ENCODE assay signal across 17 cellular contexts in the genomic region with DNA sequence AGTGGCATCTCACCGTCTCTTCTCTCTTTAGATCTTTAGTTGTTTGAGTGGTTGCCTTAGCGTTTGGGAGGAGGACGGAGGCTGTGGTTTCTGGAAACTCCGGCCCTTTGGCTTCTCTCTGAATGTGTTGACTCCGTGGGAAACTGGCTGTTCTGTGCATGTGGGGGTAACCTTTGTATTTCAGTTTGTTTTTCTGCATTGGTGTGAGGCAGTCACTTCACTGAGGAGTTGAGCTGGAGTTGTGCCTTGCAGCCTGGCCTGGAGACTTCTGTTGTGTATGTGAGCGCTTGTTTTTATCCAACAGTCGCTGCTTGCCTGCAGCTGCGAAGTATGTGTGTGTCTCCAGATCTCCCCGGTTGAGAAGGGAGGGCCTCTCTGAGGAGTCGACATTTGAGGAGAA. TPM values are rescaled to one million over a fixed set of nuclear protein-coding genes. Genes with fewer than 3 reads are reported as not detected.
DNase-seq lines count a peak whose midpoint lies in the region; ATAC-seq, FAIRE-seq and TF ChIP-seq lines count a peak whose summit lies in the region.
"Had no signal": no experiment of that assay in that cellular context is flagged by ENCODE, and none has a peak within 500 bp of the region (broad histone marks: within the 10 kb centered on the region; RNA-seq: fewer than 3 reads in every experiment).

No MANE protein-coding gene starts in this region.

- H3K27me3 ChIP-seq in right atrium auricular region (no peaks in the 10 kb centered on the region), H1 (replicated peaks in 1 of 4; ENCODE audit: control insufficient read depth in 3 of 4, extremely low read depth in 1 of 4, insufficient read depth in 3 of 4, low read length in 3 of 4) (no peaks in the 10 kb centered on the region), neuronal stem cell (ENCODE audit: control insufficient read depth in 3 of 3, insufficient read depth in 3 of 3, low read depth in 1 of 3, low read length in 3 of 3) (peaks cover 0 to 3% (median 0%) of the 10 kb centered on the region in 3 experiments)
- H3K27me3 ChIP-seq: BLaER1 had no signal

- TF ChIP-seq CTCF in right atrium auricular region (IDR thresholded peaks at IDR 0.05) (no peak), H1 (IDR thresholded peaks at IDR 0.05; ENCODE audit: control extremely low read depth in 1 of 3, insufficient read depth in 1 of 3, low read depth in 1 of 3, low read length in 3 of 3) (no peak)

- H3K14ac ChIP-seq in H1 (ENCODE audit: insufficient read length) = no peak overlapping the region
- no peak overlapping the region for H3K14ac ChIP-seq in neuronal stem cell (ENCODE audit: low read length)

- H2BK20ac ChIP-seq in H1 (ENCODE audit: low read length) = no peak overlapping the region

- H4K8ac ChIP-seq in H1 (ENCODE audit: extremely low read depth, insufficient read depth, low read length) = no peak overlapping the region
- no peak overlapping the region for H4K8ac ChIP-seq in neuronal stem cell (ENCODE audit: low read depth, low read length)

- peak overlapping the region; percentile 76 for H2AFZ ChIP-seq in H1 (ENCODE audit: low read length)
- H2AFZ ChIP-seq in neuronal stem cell (ENCODE audit: low read length) = peak overlapping the region; percentile 26

- peaks cover 2% of the 10 kb centered on the region for H3K27me3 Mint-ChIP-seq in activated naive CD8-positive, alpha-beta T cell treated with anti-CD3 and anti-CD28 coated beads, Interleukin-2, amount 50 U/mL, for 24 hours

- DNase-seq in left cardiac atrium (no peak), right atrium auricular region (ENCODE audit: low spot score) (no peak), H1 (ENCODE audit: low read depth in 1 of 2, low spot score in 2 of 2) (no peak), neuronal stem cell (ENCODE audit: low spot score) (no peak), DMS53 (lab: John Stamatoyannopoulos, UW) (no peak)
- DNase-seq in activated naive CD8-positive, alpha-beta T cell treated with anti-CD3 and anti-CD28 coated beads, Interleukin-2, amount 50 U/mL, for 24 hours = no peak
- DNase-seq: CD8-positive, alpha-beta T cell; DMS79 treated with DMSO at 0.1 percent for 48 hours; KBM-7; NCI-H1694 treated with DMSO at 0.1 percent for 48 hours; NCI-H524 had no signal

- H4K5ac ChIP-seq in H1 (ENCODE audit: insufficient read length, low read depth, low read length) = no peak overlapping the region

- H3K4me2 ChIP-seq in H1 (ENCODE audit: insufficient read depth in 1 of 2, low read depth in 2 of 2, low read length in 2 of 2) (no peak overlapping the region), neuronal stem cell (ENCODE audit: insufficient read depth, low read length, poor library complexity, severe bottlenecking) (no peak overlapping the region)
- H3K4me2 ChIP-seq: A549, BLaER1 had no signal

- H3K9ac ChIP-seq in H1 (replicated peaks in 1 of 4; ENCODE audit: extremely low read depth in 1 of 4, low read depth in 3 of 4, low read length in 3 of 4) = no peak overlapping the region
- H3K9ac ChIP-seq in neuronal stem cell (ENCODE audit: low read depth, low read length, poor library complexity) = no peak overlapping the region
- H3K9ac ChIP-seq: BLaER1 had no signal

- H4K20me1 ChIP-seq in H1 (replicated peaks in 1 of 2; ENCODE audit: control insufficient read depth in 1 of 2, insufficient read depth in 2 of 2, low read length in 2 of 2) = no peaks in the 10 kb centered on the region
- H4K20me1 ChIP-seq: BLaER1 had no signal

- no peak for TF ChIP-seq EP300 in H1 (IDR thresholded peaks at IDR 0.05; ENCODE audit: borderline replicate concordance in 1 of 2, low read depth in 2 of 2, low read length in 2 of 2)

- H4K91ac ChIP-seq in H1 (replicated peaks; ENCODE audit: insufficient read length, low read length) (no peak overlapping the region), neuronal stem cell (ENCODE audit: low read depth, low read length, poor library complexity) (no peak overlapping the region)

- H3K4ac ChIP-seq in H1 (replicated peaks; ENCODE audit: insufficient read length, low read depth, low read length) (no peak overlapping the region), neuronal stem cell (ENCODE audit: low read length) (no peak overlapping the region)

- no peak for TF ChIP-seq RAD21 in H1 (IDR thresholded peaks at IDR 0.05 in 1 of 2, conservative IDR thresholded peaks at IDR 0.05 in 1 of 2; ENCODE audit: low read depth in 2 of 2, low read length in 2 of 2)

- no peak overlapping the region for H2BK120ac ChIP-seq in H1 (replicated peaks; ENCODE audit: low read depth, low read length)
- no peak overlapping the region for H2BK120ac ChIP-seq in neuronal stem cell (ENCODE audit: low read depth, low read length)

- no peaks in the 10 kb centered on the region for H3K36me3 ChIP-seq in right atrium auricular region
- H3K36me3 ChIP-seq in H1 (ENCODE audit: control insufficient read depth in 2 of 4, insufficient read depth in 4 of 4, low read length in 3 of 4) = no peaks in the 10 kb centered on the region
- H3K36me3 ChIP-seq in neuronal stem cell (replicated peaks in 1 of 2; ENCODE audit: control insufficient read depth in 2 of 2, insufficient read depth in 2 of 2, low read length in 2 of 2) = no peaks in the 10 kb centered on the region
- H3K36me3 ChIP-seq: BLaER1 had no signal

- H2BK15ac ChIP-seq in H1 (ENCODE audit: low read length) = no peak overlapping the region
- no peak overlapping the region for H2BK15ac ChIP-seq in neuronal stem cell (ENCODE audit: low read length)

- H3K23me2 ChIP-seq in H1 (ENCODE audit: low read depth, low read length) = no peaks in the 10 kb centered on the region

- POLR2A ChIA-PET in H1 (lab: Charles Lee; ENCODE audit: partially characterized antibody) = no interaction called here

- H2BK12ac ChIP-seq in H1 (ENCODE audit: low read depth, low read length) (no peak overlapping the region), neuronal stem cell (ENCODE audit: low read length) (no peak overlapping the region)

- no peaks in the 10 kb centered on the region for H3K79me2 ChIP-seq in H1 (ENCODE audit: control insufficient read depth in 1 of 2, insufficient read depth in 2 of 2, low read length in 2 of 2)

- no peak overlapping the region for H2BK5ac ChIP-seq in H1 (ENCODE audit: low read depth, low read length)
- H2BK5ac ChIP-seq in neuronal stem cell (ENCODE audit: low read length) = no peak overlapping the region

- no peaks in the 10 kb centered on the region for H3K4me1 Mint-ChIP-seq in activated naive CD8-positive, alpha-beta T cell treated with anti-CD3 and anti-CD28 coated beads, Interleukin-2, amount 50 U/mL, for 24 hours

- H3K4me3 ChIP-seq in right atrium auricular region (no peak overlapping the region), H1 (ENCODE audit: extremely low read depth in 1 of 4, insufficient read depth in 2 of 4, low read depth in 3 of 4, low read length in 4 of 4) (no peak overlapping the region), neuronal stem cell (ENCODE audit: low read length in 2 of 2) (no peak overlapping the region)
- H3K4me3 ChIP-seq: A549, BLaER1 had no signal

- peak; percentile 12 to 82 for ATAC-seq in left cardiac atrium
- ATAC-seq in activated naive CD8-positive, alpha-beta T cell treated with anti-CD3 and anti-CD28 coated beads, Interleukin-2, amount 50 U/mL, for 24 hours = no peak
- no peak for ATAC-seq in HG03378 (IDR thresholded peaks at IDR 0.05; ENCODE audit: unreplicated experiment)
- ATAC-seq: A549; CD8-positive, alpha-beta T cell had no signal

- 82% methylated on average over 10 of the region's 10 CpGs; no CpG with 5 or more reads in 1 of the 2 experiments for WGBS in H1 (ENCODE audit: extremely low coverage in 1 of 2, insufficient coverage in 1 of 2, insufficient read length in 1 of 2, insufficient replicate concordance in 2 of 2, low coverage in 1 of 2, low lambda C conversion rate in 2 of 2, missing lambda C conversion rate in 1 of 2), 2 experiments
- WGBS in neuronal stem cell (ENCODE audit: extremely low coverage in 2 of 2, insufficient read length in 2 of 2, insufficient replicate concordance in 1 of 2), 2 donors = no CpG with 5 or more reads among the region's 10 CpGs

- H3K36me3 Mint-ChIP-seq in activated naive CD8-positive, alpha-beta T cell treated with anti-CD3 and anti-CD28 coated beads, Interleukin-2, amount 50 U/mL, for 24 hours (ENCODE audit: low read depth) = no peaks in the 10 kb centered on the region
- H3K36me3 Mint-ChIP-seq: CD8-positive, alpha-beta T cell had no signal

- H3K23ac ChIP-seq in H1 (ENCODE audit: insufficient read length) (no peak overlapping the region), neuronal stem cell (ENCODE audit: low read depth, low read length, poor library complexity) (no peak overlapping the region)

- H2AK5ac ChIP-seq in H1 (ENCODE audit: low read depth, low read length) = no peak overlapping the region
- H2AK5ac ChIP-seq in neuronal stem cell (ENCODE audit: low read depth, low read length) = no peak overlapping the region

- no peak overlapping the region for H3K56ac ChIP-seq in H1 (replicated peaks; ENCODE audit: insufficient read length, low read depth, low read length)

- no peak overlapping the region for H3K27ac Mint-ChIP-seq in activated naive CD8-positive, alpha-beta T cell treated with anti-CD3 and anti-CD28 coated beads, Interleukin-2, amount 50 U/mL, for 24 hours
- H3K27ac Mint-ChIP-seq: CD8-positive, alpha-beta T cell had no signal

- CTCF ChIA-PET in H1 (lab: Charles Lee; ENCODE audit: partially characterized antibody) = no interaction called here

- H3K9me3 Mint-ChIP-seq in activated naive CD8-positive, alpha-beta T cell treated with anti-CD3 and anti-CD28 coated beads, Interleukin-2, amount 50 U/mL, for 24 hours = no peaks in the 10 kb centered on the region
- H3K9me3 Mint-ChIP-seq: CD8-positive, alpha-beta T cell had no signal

- H3K4me3 Mint-ChIP-seq in activated naive CD8-positive, alpha-beta T cell treated with anti-CD3 and anti-CD28 coated beads, Interleukin-2, amount 50 U/mL, for 24 hours = no peak overlapping the region
- H3K4me3 Mint-ChIP-seq: CD8-positive, alpha-beta T cell had no signal

- FAIRE-seq in H1 (lab: Jason Lieb, UNC) = no peak
- FAIRE-seq: A549, D721Med, H54 had no signal

- TF ChIP-seq POLR2A in H1 (IDR thresholded peaks at IDR 0.05; ENCODE audit: control extremely low read depth in 1 of 2, low read depth in 2 of 2, low read length in 2 of 2) = no peak

- H3K79me1 ChIP-seq in H1 (ENCODE audit: low read depth, low read length) (no peaks in the 10 kb centered on the region), neuronal stem cell (ENCODE audit: low read depth, low read length) (no peaks in the 10 kb centered on the region)

- H3K18ac ChIP-seq in H1 (ENCODE audit: extremely low read depth, low read length) (no peak overlapping the region), neuronal stem cell (ENCODE audit: low read length) (peak overlapping the region; percentile 31)

- H3K27ac ChIP-seq in right atrium auricular region = no peak overlapping the region
- H3K27ac ChIP-seq in H1 (ENCODE audit: low read depth, low read length) = no peak overlapping the region
- no peak overlapping the region for H3K27ac ChIP-seq in neuronal stem cell (replicated peaks; ENCODE audit: low read length)
- H3K27ac ChIP-seq: A549, BLaER1 had no signal

- H3K4me1 ChIP-seq in right atrium auricular region = no peaks in the 10 kb centered on the region
- H3K4me1 ChIP-seq in H1 (replicated peaks in 1 of 4; ENCODE audit: control insufficient read depth in 3 of 4, insufficient read depth in 4 of 4, low read length in 3 of 4) = no peaks in the 10 kb centered on the region
- no peaks in the 10 kb centered on the region for H3K4me1 ChIP-seq in neuronal stem cell (ENCODE audit: control insufficient read depth in 2 of 2, insufficient read depth in 1 of 2, low read depth in 1 of 2, low read length in 2 of 2)
- H3K4me1 ChIP-seq: BLaER1 had no signal

- H3K9me3 ChIP-seq in right atrium auricular region (no peaks in the 10 kb centered on the region), H1 (ENCODE audit: insufficient read depth in 2 of 2, low read depth in 1 of 2, low read length in 1 of 2) (no peaks in the 10 kb centered on the region), neuronal stem cell (replicated peaks in 1 of 2; ENCODE audit: control insufficient read depth in 2 of 2, insufficient read depth in 1 of 2, low read depth in 1 of 2, low read length in 2 of 2) (no peaks in the 10 kb centered on the region)
- H3K9me3 ChIP-seq: A549, BLaER1 had no signal

- intact Hi-C loops in left cardiac atrium (cut with DNase I) = no loop called here

RNA-seq across cellular contexts. Expression of gene CLDN14, which starts 33.6 kb away (rescaled TPM):
- total RNA-seq in left cardiac atrium (not detected), right atrium auricular region (not detected)
- not detected in 2 replicates for total RNA-seq in H1 (2021; fragmentation: NEBNext Ultra II Directional; extraction: Animal tissue kit (Norgen Biotek cat#: 25700))
- 0.08 and 0.20 TPM in 2 replicates for polyA plus RNA-seq in H1 (2011; rRNA removed)
- polyA plus RNA-seq in H1 (2011; cell fraction: cytosol; rRNA removed) = 0.18 TPM
- not detected for polyA plus RNA-seq in H1 (2011; cell fraction: nucleus; rRNA removed)
- not detected in 4 replicates for polyA plus RNA-seq in H1 (2012, experiment 1 of 2)
- not detected for polyA plus RNA-seq in H1 (2012, experiment 2 of 2)
- not detected for polyA plus RNA-seq in H1 (2013, experiment 1 of 2)
- polyA plus RNA-seq in H1 (2013, experiment 2 of 2) = not detected
- polyA minus RNA-seq in H1 (2011; rRNA and poly(A)+ RNA removed) = not detected in 2 replicates
- not detected for polyA minus RNA-seq in H1 (2011; cell fraction: cytosol; rRNA and poly(A)+ RNA removed)
- not detected for polyA minus RNA-seq in H1 (2011; cell fraction: nucleus; rRNA and poly(A)+ RNA removed)
- polyA plus RNA-seq in neuronal stem cell (2013, experiment 1 of 2) = not detected
- polyA plus RNA-seq in neuronal stem cell (2013, experiment 2 of 2) = not detected
- total RNA-seq: CD8-positive, alpha-beta T cell; RPMI7951 had no signal
- polyA plus RNA-seq: A549 had no signal

Comparison
In these comparisons a context has a peak if more than half of its experiments do, and no peak if none do; other contexts are left out.
1. ATAC-seq: peak in left cardiac atrium (2 of 2); none in activated naive CD8-positive, alpha-beta T cell treated with anti-CD3 and anti-CD28 coated beads, Interleukin-2, amount 50 U/mL, for 24 hours (single experiment) and HG03378 (single experiment).